In genomic region chr5:179079165-179079987, GRCh38 we compare ENCODE assay signal across 2 cellular contexts.
A peak's percentile ranks its signal among the peaks of the same experiment; 100 is the strongest.
TF ChIP-seq lines count a peak whose summit lies in the region.

No MANE protein-coding gene starts in this region.

TF ChIP-seq in IMR-90, 13 proteins besides CTCF, POLR2A, EP300 and RAD21:
- no peak for TF ChIP-seq USF2 (IDR thresholded peaks at IDR 0.05; ENCODE audit: low read depth, low read length)

TF ChIP-seq in H1, 55 proteins besides CTCF, POLR2A, EP300 and RAD21:
- TF ChIP-seq RNF2 (IDR thresholded peaks at IDR 0.05; ENCODE audit: borderline replicate concordance, low read depth, low read length, missing control alignments, poor library complexity, severe bottlenecking) (no peak), HDAC6 (IDR thresholded peaks at IDR 0.05; ENCODE audit: low read depth, low read length) (no peak), ZNF274 (IDR thresholded peaks at IDR 0.05; ENCODE audit: borderline replicate concordance, extremely low read depth, low read length) (peak; percentile 95), SIRT6 (IDR thresholded peaks at IDR 0.05; ENCODE audit: low read length) (no peak), RXRA (IDR thresholded peaks at IDR 0.05; ENCODE audit: insufficient read depth, low read depth, low read length) (no peak), SP4 (IDR thresholded peaks at IDR 0.05; ENCODE audit: low read length) (no peak)
- TF ChIP-seq, protein P1, sequence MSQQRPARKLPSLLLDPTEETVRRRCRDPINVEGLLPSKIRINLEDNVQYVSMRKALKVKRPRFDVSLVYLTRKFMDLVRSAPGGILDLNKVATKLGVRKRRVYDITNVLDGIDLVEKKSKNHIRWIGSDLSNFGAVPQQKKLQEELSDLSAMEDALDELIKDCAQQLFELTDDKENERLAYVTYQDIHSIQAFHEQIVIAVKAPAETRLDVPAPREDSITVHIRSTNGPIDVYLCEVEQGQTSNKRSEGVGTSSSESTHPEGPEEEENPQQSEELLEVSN (IDR thresholded peaks at IDR 0.05), result no peak
TF ChIP-seq in H1: peak in this region for 1.
